In the genomic region with DNA sequence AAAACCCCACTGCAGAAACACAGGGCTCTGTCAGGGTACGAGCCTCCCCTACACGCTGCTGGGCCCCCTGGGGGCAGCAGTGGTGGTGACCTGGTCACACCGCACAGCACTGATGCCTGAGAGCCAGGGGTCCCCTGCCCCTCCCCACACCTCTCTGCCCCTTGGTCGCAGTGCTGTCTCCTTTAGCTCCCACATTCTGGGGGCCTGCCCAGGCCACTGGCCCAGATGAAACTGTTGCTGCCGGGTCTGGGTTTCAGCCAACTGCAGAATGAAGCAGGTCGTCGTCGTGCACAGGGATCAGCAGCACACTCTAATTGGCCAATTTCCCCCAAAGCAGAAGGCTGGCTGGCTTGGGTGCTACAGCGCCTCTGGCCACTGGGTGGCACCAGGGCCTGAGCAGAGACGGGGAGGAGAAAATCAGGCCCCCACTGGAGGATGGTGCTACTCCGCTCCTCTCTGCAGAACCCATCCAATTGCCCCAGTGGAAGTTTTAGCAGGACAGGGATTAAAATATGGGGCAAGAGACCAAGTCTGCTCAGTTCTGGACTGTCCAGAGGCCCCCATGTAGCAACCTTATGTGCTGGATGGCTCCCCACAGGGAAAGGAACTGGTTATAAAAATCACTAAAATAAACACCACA, we compare ENCODE assay signal across 8 cellular contexts. TPM values are rescaled to one million over a fixed set of nuclear protein-coding genes. Genes with fewer than 3 reads are reported as not detected.
A peak's percentile ranks its signal among the peaks of the same experiment; 100 is the strongest.
DNase-seq lines count a peak whose midpoint lies in the region; ATAC-seq and TF ChIP-seq lines count a peak whose summit lies in the region.

No MANE protein-coding gene starts in this region.

- H3K4me2 ChIP-seq in Loucy (ENCODE audit: low read depth, low read length, poor library complexity, severe bottlenecking), result no peak overlapping the region
- H3K4me2 ChIP-seq in osteoblast (ENCODE audit: insufficient read depth, low read length), result peak overlapping the region; percentile 40

- H3K79me2 ChIP-seq in Loucy (ENCODE audit: insufficient read depth, low read length) (no peaks in the 10 kb centered on the region; the same call in 1 of the 2 replicates), osteoblast (ENCODE audit: insufficient read depth, low read length) (peaks cover 14% of the 10 kb centered on the region)

- H3K4me3 Mint-ChIP-seq in activated naive CD4-positive, alpha-beta T cell treated with anti-CD3 and anti-CD28 coated beads for 36 hours, result no peak overlapping the region

- H4K20me1 ChIP-seq in Loucy (ENCODE audit: insufficient read depth, low read length, poor library complexity, severe bottlenecking) (no peaks in the 10 kb centered on the region), osteoblast (ENCODE audit: insufficient read depth, low read length) (peaks cover 29% of the 10 kb centered on the region)

- H3K36me3 ChIP-seq in Loucy (ENCODE audit: insufficient read depth, low read length), result peaks cover 54% of the 10 kb centered on the region
- peaks cover 55% of the 10 kb centered on the region for H3K36me3 ChIP-seq in osteoblast (ENCODE audit: insufficient read depth, low read length)
- peaks cover 26 to 37% of the 10 kb centered on the region in 2 donors for H3K36me3 ChIP-seq in thyroid gland

- WGBS in thyroid gland, 2 donors, result 0 to 9% methylated on average over 2 to 5 of the region's 11 CpGs

- no peaks in the 10 kb centered on the region for H3K9me3 Mint-ChIP-seq in activated naive CD4-positive, alpha-beta T cell treated with anti-CD3 and anti-CD28 coated beads for 36 hours

- H3K27ac ChIP-seq in osteoblast (ENCODE audit: low read depth, low read length) (no peak overlapping the region), thyroid gland (peak overlapping the region in 1 of 3 donors; percentile 38)

- CTCF ChIA-PET in activated naive CD4-positive, alpha-beta T cell treated with anti-CD3 and anti-CD28 coated beads for 36 hours (lab: Charles Lee), result interaction anchor here (1.0 to 4.9 kb wide), 15 partner anchors 8 to 109 kb away, joined by 3 to 27 read pairs (median 5); no protein-coding TSS in a partner anchor

- H3K27me3 ChIP-seq in Loucy (ENCODE audit: insufficient read depth, low read length, poor library complexity, severe bottlenecking), result no peaks in the 10 kb centered on the region
- H3K27me3 ChIP-seq in osteoblast (ENCODE audit: insufficient read depth, low read length), result no peaks in the 10 kb centered on the region
- no peaks in the 10 kb centered on the region for H3K27me3 ChIP-seq in thyroid gland

- H3K27me3 Mint-ChIP-seq in activated naive CD4-positive, alpha-beta T cell treated with anti-CD3 and anti-CD28 coated beads for 36 hours (ENCODE audit: low read depth), result no peaks in the 10 kb centered on the region

- H3F3A ChIP-seq in Loucy (ENCODE audit: low read depth), result peaks cover 5% of the 10 kb centered on the region; the same call in 1 of the 2 replicates

- no peaks in the 10 kb centered on the region for H3K4me1 ChIP-seq in Loucy (ENCODE audit: insufficient read depth, low read length, poor library complexity, severe bottlenecking)
- H3K4me1 ChIP-seq in osteoblast (ENCODE audit: insufficient read depth, low read length), result peaks cover 22% of the 10 kb centered on the region
- peaks cover 17 to 20% of the 10 kb centered on the region in 2 donors for H3K4me1 ChIP-seq in thyroid gland

- intact Hi-C loops in activated naive CD4-positive, alpha-beta T cell treated with anti-CD3 and anti-CD28 coated beads for 36 hours (cut with micrococcal nuclease), result loop anchor here (1.0 kb wide), 3 partner anchors 21 to 108 kb away; no protein-coding TSS in a partner anchor
- intact Hi-C loops in thyroid gland (cut with DNase I), result loop anchor here (5.0 kb wide), 1 partner anchor 107 kb away; the partner anchor contains the start of gene BHLHE23

- H3K27ac Mint-ChIP-seq in activated naive CD4-positive, alpha-beta T cell treated with anti-CD3 and anti-CD28 coated beads for 36 hours, result peak overlapping the region; percentile 72

- DNase-seq in DMS153 (lab: John Stamatoyannopoulos, UW) (peak; percentile 51), SK-N-DZ (ENCODE audit: low spot score) (peak; percentile 79), germinal center (ENCODE audit: low spot score) (peak; percentile 93), osteoblast (ENCODE audit: insufficient read length, low spot score, missing footprints) (peak; percentile 99), thyroid gland (peak; percentile 71 to 78)
- peak; percentile 84 for DNase-seq in activated naive CD4-positive, alpha-beta T cell treated with anti-CD3 and anti-CD28 coated beads for 36 hours

- peak in 1 of 2 donors; percentile 5 for TF ChIP-seq POLR2A in thyroid gland (IDR thresholded peaks at IDR 0.05)

- H3K4me3 ChIP-seq in Loucy (ENCODE audit: low read length, poor library complexity, severe bottlenecking), result no peak overlapping the region
- H3K4me3 ChIP-seq in osteoblast (ENCODE audit: insufficient read depth, low read length), result no peak overlapping the region
- H3K4me3 ChIP-seq in thyroid gland (replicated peaks in 1 of 3), result no peak overlapping the region

- H2AFZ ChIP-seq in Loucy (ENCODE audit: low read length) (no peak overlapping the region), osteoblast (ENCODE audit: low read length) (no peak overlapping the region)

- no peaks in the 10 kb centered on the region for H3K9me2 ChIP-seq in Loucy (replicated peaks; ENCODE audit: low read depth, low read length)

- H3K4me1 Mint-ChIP-seq in activated naive CD4-positive, alpha-beta T cell treated with anti-CD3 and anti-CD28 coated beads for 36 hours (ENCODE audit: low read depth), result peaks cover 29% of the 10 kb centered on the region

- no peaks in the 10 kb centered on the region for H3K9me3 ChIP-seq in Loucy (ENCODE audit: insufficient read depth, low read depth, low read length)
- H3K9me3 ChIP-seq in osteoblast (ENCODE audit: low read depth, low read length), result no peaks in the 10 kb centered on the region
- no peaks in the 10 kb centered on the region for H3K9me3 ChIP-seq in thyroid gland

- H3K9ac ChIP-seq in Loucy (ENCODE audit: low read depth, low read length, poor library complexity, severe bottlenecking), result no peak overlapping the region

- H3K36me3 Mint-ChIP-seq in activated naive CD4-positive, alpha-beta T cell treated with anti-CD3 and anti-CD28 coated beads for 36 hours (ENCODE audit: low read depth), result peaks cover 21% of the 10 kb centered on the region

- peak; percentile 80 for ATAC-seq in GM21723 (IDR thresholded peaks at IDR 0.05; ENCODE audit: unreplicated experiment)

- peak; percentile 65 for TF ChIP-seq CTCF in Loucy (conservative IDR thresholded peaks at IDR 0.05; ENCODE audit: low read length)
- peak; percentile 91 for TF ChIP-seq CTCF in osteoblast (IDR thresholded peaks at IDR 0.05; ENCODE audit: extremely low read depth, low read depth, low read length)
- peak; percentile 80 to 90 (median 88) for TF ChIP-seq CTCF in thyroid gland (IDR thresholded peaks at IDR 0.05)

RNA-seq across cellular contexts. Expression of gene DIDO1, which starts 26.1 kb away (rescaled TPM):
- 66.0 and 80.4 TPM in 2 replicates for polyA plus RNA-seq in SK-N-DZ (2014; cell fraction: cytosol; rRNA removed)
- polyA plus RNA-seq in SK-N-DZ (2014; cell fraction: nucleus; rRNA removed), result 235 and 328 TPM in 2 replicates
- 10 to 100 TPM; 49.5 to 50.3 TPM for total RNA-seq in activated naive CD4-positive, alpha-beta T cell treated with anti-CD3 and anti-CD28 coated beads for 36 hours
- total RNA-seq in osteoblast (44.8 and 46.3 TPM in 2 replicates), thyroid gland (10 to 100 TPM; 67.7 to 92.9 (median 72.2) TPM)

RNA-seq across cellular contexts. Expression of gene GID8, which starts 37.8 kb away (rescaled TPM):
- 65.3 and 72.2 TPM in 2 replicates for polyA plus RNA-seq in SK-N-DZ (2014; cell fraction: cytosol; rRNA removed)
- polyA plus RNA-seq in SK-N-DZ (2014; cell fraction: nucleus; rRNA removed), result 44.4 and 51.3 TPM in 2 replicates
- total RNA-seq in activated naive CD4-positive, alpha-beta T cell treated with anti-CD3 and anti-CD28 coated beads for 36 hours, result 10 to 100 TPM; 32.7 to 34.0 TPM
- 34.4 and 37.1 TPM in 2 replicates for total RNA-seq in osteoblast
- total RNA-seq in thyroid gland, result 10 to 100 TPM; 30.3 to 38.5 (median 34.5) TPM

RNA-seq across cellular contexts. Expression of gene TCFL5, which starts 38.5 kb away (rescaled TPM):
- polyA plus RNA-seq in SK-N-DZ (2014; cell fraction: cytosol; rRNA removed), result 17.7 and 18.7 TPM in 2 replicates
- 12.5 and 14.3 TPM in 2 replicates for polyA plus RNA-seq in SK-N-DZ (2014; cell fraction: nucleus; rRNA removed)
- 1 to 10 TPM; 5.4 to 5.5 TPM for total RNA-seq in activated naive CD4-positive, alpha-beta T cell treated with anti-CD3 and anti-CD28 coated beads for 36 hours
- total RNA-seq in osteoblast (13.0 TPM in 2 replicates), thyroid gland (10 to 100 TPM; 15.3 to 26.6 (median 20.6) TPM)

RNA-seq across cellular contexts. Expression of gene SLC17A9, which starts 52.3 kb away (rescaled TPM):
- 1.1 and 1.5 TPM in 2 replicates for polyA plus RNA-seq in SK-N-DZ (2014; cell fraction: cytosol; rRNA removed)
- polyA plus RNA-seq in SK-N-DZ (2014; cell fraction: nucleus; rRNA removed), result 4.9 and 6.9 TPM in 2 replicates
- total RNA-seq in activated naive CD4-positive, alpha-beta T cell treated with anti-CD3 and anti-CD28 coated beads for 36 hours, result 10 to 100 TPM; 17.4 to 20.6 TPM
- total RNA-seq in osteoblast (5.6 and 6.5 TPM in 2 replicates), thyroid gland (1 to 10 TPM in 2 of 4 donors, under 1 TPM in 2; 0.68 to 1.6 (median 1.00) TPM)
